21 cellular contexts compared by ENCODE assay signal in genomic region chr12:53485955-53486729, GRCh38. TPM values are rescaled to one million over a fixed set of nuclear protein-coding genes. Genes with fewer than 3 reads are reported as not detected.
A peak's percentile ranks its signal among the peaks of the same experiment; 100 is the strongest.
DNase-seq lines count a peak whose midpoint lies in the region; ATAC-seq and TF ChIP-seq lines count a peak whose summit lies in the region.
"Had no signal": no experiment of that assay in that cellular context is flagged by ENCODE, and none has a peak within 500 bp of the region (broad histone marks: within the 10 kb centered on the region; RNA-seq: fewer than 3 reads in every experiment).

No MANE protein-coding gene starts in this region.

- H3K27ac Mint-ChIP-seq in activated naive CD4-positive, alpha-beta T cell treated with anti-CD3 and anti-CD28 coated beads, Interleukin-2, amount 50 U/mL, for 72 hours, result peak overlapping the region; percentile 68 to 83
- H3K27ac Mint-ChIP-seq in activated naive CD8-positive, alpha-beta T cell treated with anti-CD3 and anti-CD28 coated beads for 36 hours, result peak overlapping the region; percentile 67
- H3K27ac Mint-ChIP-seq: activated T-helper 2 cell treated with anti-CD3 and anti-CD28 coated beads, Interferon-gamma antibody, Interleukin-2, Interleukin-4, amounts not matched to agents 10 μg/mL and 5 μg/mL and 100 μg/mL, durations not matched to agents 14 hours and 24 hours and 36 hours; type B pancreatic cell had no signal

- H3K9ac ChIP-seq in MM.1S (ENCODE audit: low read length), result no peak overlapping the region

- H3K36me3 ChIP-seq in upper lobe of right lung (peaks cover 67% of the 10 kb centered on the region), MM.1S (replicated peaks; ENCODE audit: insufficient read depth, low read length) (0 out of 2 replicates have a peak, but pooled peaks cover 6% of the 10 kb centered on the region)

- intact Hi-C loops in upper lobe of right lung (cut with DNase I), result no loop called here

- no peaks in the 10 kb centered on the region for H3K27me3 Mint-ChIP-seq in activated naive CD8-positive, alpha-beta T cell treated with anti-CD3 and anti-CD28 coated beads for 36 hours
- H3K27me3 Mint-ChIP-seq: stimulated activated naive CD8-positive, alpha-beta T cell treated with anti-CD3 and anti-CD28 coated beads, Interleukin-15, Interleukin-2, amounts not matched to agents 100 ng/mL and 50 ng/mL, for 24 hours; type B pancreatic cell had no signal

- DNase-seq in activated naive CD4-positive, alpha-beta T cell treated with anti-CD3 and anti-CD28 coated beads, Interleukin-2, amount 50 U/mL, for 72 hours (ENCODE audit: low spot score in 2 of 2), result no peak
- no peak for DNase-seq in activated naive CD4-positive, alpha-beta T cell treated with anti-CD3 and anti-CD28 coated beads, Interleukin-2, amount 50 U/mL, for 16 hours
- DNase-seq in activated naive CD8-positive, alpha-beta T cell treated with anti-CD3 and anti-CD28 coated beads for 36 hours, result no peak
- peak; percentile 64 for DNase-seq in mesenteric fat pad (ENCODE audit: low spot score)
- peak; percentile 44 for DNase-seq in upper lobe of right lung
- no peak for DNase-seq in occipital lobe (lab: John Stamatoyannopoulos, UW)
- DNase-seq in MM.1S, result no peak
- no peak for DNase-seq in HUDEP-2 (lab: John Stamatoyannopoulos, UW; ENCODE audit: unreplicated experiment in 76 of 76)
- DNase-seq: central memory CD4-positive, alpha-beta T cell; effector CD4-positive, alpha-beta T cell; EL; MV-4-11; NCI-H2081; NCI-H510A treated with DMSO at 0.1 percent for 48 hours; retina had no signal

- no peaks in the 10 kb centered on the region for H3K9me3 Mint-ChIP-seq in activated naive CD4-positive, alpha-beta T cell treated with anti-CD3 and anti-CD28 coated beads, Interleukin-2, amount 50 U/mL, for 72 hours
- no peaks in the 10 kb centered on the region for H3K9me3 Mint-ChIP-seq in activated naive CD8-positive, alpha-beta T cell treated with anti-CD3 and anti-CD28 coated beads for 36 hours
- H3K9me3 Mint-ChIP-seq: activated T-helper 2 cell treated with anti-CD3 and anti-CD28 coated beads, Interferon-gamma antibody, Interleukin-2, Interleukin-4, amounts not matched to agents 10 μg/mL and 5 μg/mL and 100 μg/mL, durations not matched to agents 14 hours and 24 hours and 36 hours; stimulated activated naive CD8-positive, alpha-beta T cell treated with anti-CD3 and anti-CD28 coated beads, Interleukin-15, Interleukin-2, amounts not matched to agents 100 ng/mL and 50 ng/mL, for 24 hours; type B pancreatic cell had no signal

- H3K4me2 ChIP-seq in MM.1S (ENCODE audit: low read depth, low read length), result no peak overlapping the region

- ATAC-seq in activated naive CD4-positive, alpha-beta T cell treated with anti-CD3 and anti-CD28 coated beads, Interleukin-2, amount 50 U/mL, for 72 hours, result no peak
- no peak for ATAC-seq in upper lobe of right lung

- no peak overlapping the region for H3K4me3 ChIP-seq in upper lobe of right lung
- H3K4me3 ChIP-seq in MM.1S (ENCODE audit: low read length), result no peak overlapping the region

- no peaks in the 10 kb centered on the region for H3K9me2 ChIP-seq in MM.1S (replicated peaks; ENCODE audit: insufficient read depth, low read length)

- no peak overlapping the region for H3K4me3 Mint-ChIP-seq in activated naive CD8-positive, alpha-beta T cell treated with anti-CD3 and anti-CD28 coated beads for 36 hours
- H3K4me3 Mint-ChIP-seq: stimulated activated naive CD8-positive, alpha-beta T cell treated with anti-CD3 and anti-CD28 coated beads, Interleukin-15, Interleukin-2, amounts not matched to agents 100 ng/mL and 50 ng/mL, for 24 hours; type B pancreatic cell had no signal

- H3F3A ChIP-seq in MM.1S (ENCODE audit: insufficient read depth, low read length), result peaks cover 56% of the 10 kb centered on the region

- peaks cover 19% of the 10 kb centered on the region for H3K4me1 Mint-ChIP-seq in activated naive CD8-positive, alpha-beta T cell treated with anti-CD3 and anti-CD28 coated beads for 36 hours

- H3K4me1 ChIP-seq in upper lobe of right lung (no peaks in the 10 kb centered on the region), MM.1S (ENCODE audit: low read length) (no peaks in the 10 kb centered on the region)

- 0 out of 2 replicates have a peak, but pooled peaks cover 4% of the 10 kb centered on the region for H4K20me1 ChIP-seq in MM.1S (ENCODE audit: insufficient read depth, low read length)

- H3K27ac ChIP-seq in upper lobe of right lung, result no peak overlapping the region
- no peak overlapping the region for H3K27ac ChIP-seq in MM.1S (ENCODE audit: low read length)
- H3K27ac ChIP-seq: HL-60 had no signal

- H2AFZ ChIP-seq in MM.1S (ENCODE audit: low read length), result no peak overlapping the region

- peaks cover 7% of the 10 kb centered on the region; the same call in 1 of the 2 replicates for H3K79me2 ChIP-seq in MM.1S (ENCODE audit: low read length)

- TF ChIP-seq CTCF in upper lobe of right lung (IDR thresholded peaks at IDR 0.05) (no peak), MM.1S (IDR thresholded peaks at IDR 0.05; ENCODE audit: low read length) (no peak)

- H3K36me3 Mint-ChIP-seq in activated naive CD4-positive, alpha-beta T cell treated with anti-CD3 and anti-CD28 coated beads, Interleukin-2, amount 50 U/mL, for 72 hours, result peaks cover 0 to 6% of the 10 kb centered on the region in 2 donors
- peaks cover 18% of the 10 kb centered on the region for H3K36me3 Mint-ChIP-seq in activated naive CD8-positive, alpha-beta T cell treated with anti-CD3 and anti-CD28 coated beads for 36 hours

- no peaks in the 10 kb centered on the region for H3K27me3 ChIP-seq in upper lobe of right lung
- no peaks in the 10 kb centered on the region for H3K27me3 ChIP-seq in MM.1S (replicated peaks; ENCODE audit: insufficient read depth, low read length)

- H3K9me3 ChIP-seq in upper lobe of right lung (no peaks in the 10 kb centered on the region), MM.1S (replicated peaks; ENCODE audit: insufficient read depth, low read length) (no peaks in the 10 kb centered on the region)

RNA-seq across cellular contexts. Expression of gene MAP3K12, which starts 13.1 kb away (rescaled TPM):
- total RNA-seq in activated naive CD4-positive, alpha-beta T cell treated with anti-CD3 and anti-CD28 coated beads, Interleukin-2, amount 50 U/mL, for 72 hours, result 10 to 100 TPM in 1 of 2 donors, 1 to 10 TPM in 1; 9.5 to 21.7 TPM
- total RNA-seq in activated naive CD8-positive, alpha-beta T cell treated with anti-CD3 and anti-CD28 coated beads for 36 hours, result 1 to 10 TPM; 8.4 to 8.7 TPM
- total RNA-seq in mesenteric fat pad (12.2 TPM), upper lobe of right lung (22.3 TPM), occipital lobe (30.9 TPM)

RNA-seq across cellular contexts. Expression of gene TARBP2, which starts 14.9 kb away (rescaled TPM):
- total RNA-seq in activated naive CD4-positive, alpha-beta T cell treated with anti-CD3 and anti-CD28 coated beads, Interleukin-2, amount 50 U/mL, for 72 hours, result 10 to 100 TPM; 29.9 to 30.4 TPM
- total RNA-seq in activated naive CD8-positive, alpha-beta T cell treated with anti-CD3 and anti-CD28 coated beads for 36 hours, result 10 to 100 TPM; 41.0 to 47.3 TPM
- total RNA-seq in mesenteric fat pad (16.8 TPM), upper lobe of right lung (33.1 TPM), occipital lobe (28.1 TPM)

RNA-seq across cellular contexts. Expression of gene NPFF, which starts 21.1 kb away (rescaled TPM):
- total RNA-seq in activated naive CD4-positive, alpha-beta T cell treated with anti-CD3 and anti-CD28 coated beads, Interleukin-2, amount 50 U/mL, for 72 hours, result not detected
- not detected for total RNA-seq in activated naive CD8-positive, alpha-beta T cell treated with anti-CD3 and anti-CD28 coated beads for 36 hours
- total RNA-seq in mesenteric fat pad (not detected), upper lobe of right lung (not detected), occipital lobe (not detected)
- total RNA-seq: activated T-helper 2 cell treated with anti-CD3 and anti-CD28 coated beads, Interferon-gamma antibody, Interleukin-2, Interleukin-4, amounts not matched to agents 10 μg/mL and 5 μg/mL and 100 μg/mL, durations not matched to agents 14 hours and 24 hours and 36 hours; fibroblast of lung; lung microvascular endothelial cell had no signal

RNA-seq across cellular contexts. Expression of gene PCBP2, which starts 34.2 kb away (rescaled TPM):
- total RNA-seq in activated naive CD4-positive, alpha-beta T cell treated with anti-CD3 and anti-CD28 coated beads, Interleukin-2, amount 50 U/mL, for 72 hours, result 1,000 to 10,000 TPM in 1 of 2 donors, 100 to 1,000 TPM in 1; 786 to 1,016 TPM
- total RNA-seq in activated naive CD8-positive, alpha-beta T cell treated with anti-CD3 and anti-CD28 coated beads for 36 hours, result 1,000 to 10,000 TPM; 1,052 to 1,089 TPM
- total RNA-seq in mesenteric fat pad (722 TPM), upper lobe of right lung (727 TPM), occipital lobe (181 TPM)

RNA-seq across cellular contexts. Expression of gene PRR13, which starts 44.6 kb away (rescaled TPM):
- total RNA-seq in activated naive CD4-positive, alpha-beta T cell treated with anti-CD3 and anti-CD28 coated beads, Interleukin-2, amount 50 U/mL, for 72 hours, result 100 to 1,000 TPM; 170 to 226 TPM
- total RNA-seq in activated naive CD8-positive, alpha-beta T cell treated with anti-CD3 and anti-CD28 coated beads for 36 hours, result 100 to 1,000 TPM; 221 to 247 TPM
- total RNA-seq in mesenteric fat pad, result 119 TPM
- 172 TPM for total RNA-seq in upper lobe of right lung
- total RNA-seq in occipital lobe, result 5.9 TPM

Comparison
In these comparisons a context has a peak if more than half of its experiments do, and no peak if none do; other contexts are left out.
1. DNase-seq: peak in mesenteric fat pad (single experiment) and upper lobe of right lung (single experiment); none in activated naive CD4-positive, alpha-beta T cell treated with anti-CD3 and anti-CD28 coated beads, Interleukin-2, amount 50 U/mL, for 72 hours (0 of 2), activated naive CD4-positive, alpha-beta T cell treated with anti-CD3 and anti-CD28 coated beads, Interleukin-2, amount 50 U/mL, for 16 hours (single experiment), activated naive CD8-positive, alpha-beta T cell treated with anti-CD3 and anti-CD28 coated beads for 36 hours (single experiment), occipital lobe (single experiment), MM.1S (single experiment) and HUDEP-2 (0 of 76).